8 cellular contexts compared by ENCODE assay signal in genomic region chr3:24829011-24829581, GRCh38.
DNase-seq lines count a peak whose midpoint lies in the region; ATAC-seq and TF ChIP-seq lines count a peak whose summit lies in the region.

No MANE protein-coding gene starts in this region.

- H3K4me1 Mint-ChIP-seq in chondrocyte (ENCODE audit: low read depth), result peaks cover 10% of the 10 kb centered on the region

- no peaks in the 10 kb centered on the region for H3K36me3 Mint-ChIP-seq in chondrocyte (ENCODE audit: low read depth)

- H2BK120ac ChIP-seq in mesendoderm (ENCODE audit: low read depth, low read length), result no peak overlapping the region

- no peak overlapping the region for H3K18ac ChIP-seq in mesendoderm (ENCODE audit: low read length)

- no peak overlapping the region for H3K4me3 ChIP-seq in MG63
- H3K4me3 ChIP-seq in mesendoderm (ENCODE audit: low read length), result no peak overlapping the region
- peak overlapping the region; percentile 20 to 35 for H3K4me3 ChIP-seq in uterus

- H3K36me3 ChIP-seq in MG63, result no peaks in the 10 kb centered on the region
- H3K36me3 ChIP-seq in mesendoderm (ENCODE audit: control insufficient read depth, insufficient read depth, low read length), result no peaks in the 10 kb centered on the region
- H3K36me3 ChIP-seq in uterus, result no peaks in the 10 kb centered on the region

- H2AK5ac ChIP-seq in mesendoderm (ENCODE audit: low read length), result no peak overlapping the region

- ATAC-seq in HG03175 (IDR thresholded peaks at IDR 0.05; ENCODE audit: unreplicated experiment), result no peak

- H2BK5ac ChIP-seq in mesendoderm (ENCODE audit: low read length), result no peak overlapping the region

- H3K27me3 ChIP-seq in MG63 (peaks cover 17% of the 10 kb centered on the region), mesendoderm (ENCODE audit: insufficient read depth, low read length, poor library complexity) (peaks cover 32% of the 10 kb centered on the region), uterus (no peaks in the 10 kb centered on the region)

- no peak overlapping the region for H3K23ac ChIP-seq in mesendoderm (ENCODE audit: low read length)

- no CpG with 5 or more reads among the region's 51 CpGs for WGBS in mesendoderm (ENCODE audit: extremely low coverage, insufficient coverage, low lambda C conversion rate)

- H3K9ac ChIP-seq in mesendoderm (ENCODE audit: low read length), result no peak overlapping the region

- H3K27ac ChIP-seq in mesendoderm (ENCODE audit: low read depth, low read length) (no peak overlapping the region), uterus (no peak overlapping the region)

- H3K4me2 ChIP-seq in mesendoderm (ENCODE audit: low read length), result peak overlapping the region; percentile 61

- H3K9me3 ChIP-seq in MG63, result no peaks in the 10 kb centered on the region
- no peaks in the 10 kb centered on the region for H3K9me3 ChIP-seq in uterus

- TF ChIP-seq POLR2A in uterus (IDR thresholded peaks at IDR 0.05), result no peak

- H3K27me3 Mint-ChIP-seq in chondrocyte (ENCODE audit: low read depth), result peaks cover 27% of the 10 kb centered on the region

- no peak overlapping the region for H3K27ac Mint-ChIP-seq in chondrocyte (ENCODE audit: unreplicated experiment)

- H3K56ac ChIP-seq in mesendoderm (ENCODE audit: low read length), result no peak overlapping the region

- intact Hi-C loops in uterus (cut with DNase I; ENCODE audit: low total_unique reads), result no loop called here

- DNase-seq in COR-L47 (lab: John Stamatoyannopoulos, UW) (peak; percentile 53), MG63 (peak; percentile 7), chondrocyte (ENCODE audit: low spot score) (no peak), mesendoderm (peak; percentile 49), uterus (peak in 1 of 2 donors; percentile 36), NCI-H774 (lab: John Stamatoyannopoulos, UW) (no peak), DMS114 treated with DMSO at 0.1 percent for 48 hours (lab: John Stamatoyannopoulos, UW; ENCODE audit: unreplicated experiment) (no peak)

- H2BK15ac ChIP-seq in mesendoderm (replicated peaks; ENCODE audit: low read depth), result no peak overlapping the region

- TF ChIP-seq CTCF in chondrocyte (IDR thresholded peaks at IDR 0.05), result peak; percentile 27
- no peak for TF ChIP-seq CTCF in uterus (IDR thresholded peaks at IDR 0.05)

- no peaks in the 10 kb centered on the region for H3K79me2 ChIP-seq in mesendoderm (ENCODE audit: control insufficient read depth, insufficient read depth, low read length)

- H3K79me1 ChIP-seq in mesendoderm (ENCODE audit: low read length), result no peaks in the 10 kb centered on the region

- no peaks in the 10 kb centered on the region for H3K9me3 Mint-ChIP-seq in chondrocyte (ENCODE audit: low read depth)

- no peak overlapping the region for H4K5ac ChIP-seq in mesendoderm (ENCODE audit: low read length)

- H3K4ac ChIP-seq in mesendoderm (ENCODE audit: low read depth, low read length), result no peak overlapping the region

- H4K8ac ChIP-seq in mesendoderm (ENCODE audit: low read depth, low read length), result no peak overlapping the region

- peak overlapping the region; percentile 83 for H3K4me3 Mint-ChIP-seq in chondrocyte (ENCODE audit: unreplicated experiment)

- H3K4me1 ChIP-seq in mesendoderm (ENCODE audit: control insufficient read depth, low read depth, low read length) (no peaks in the 10 kb centered on the region), uterus (no peaks in the 10 kb centered on the region)

Comparison
In these comparisons a context has a peak if more than half of its experiments do, and no peak if none do; other contexts are left out.
1. DNase-seq: peak in COR-L47 (single experiment), MG63 (single experiment) and mesendoderm (single experiment); none in chondrocyte (single experiment), NCI-H774 (single experiment) and DMS114 treated with DMSO at 0.1 percent for 48 hours (single experiment).
2. H3K4me3 ChIP-seq: peak in uterus (2 of 2); none in MG63 (single experiment) and mesendoderm (single experiment).